Comparison of ENCODE assay signal across 2 cellular contexts in the genomic region with DNA sequence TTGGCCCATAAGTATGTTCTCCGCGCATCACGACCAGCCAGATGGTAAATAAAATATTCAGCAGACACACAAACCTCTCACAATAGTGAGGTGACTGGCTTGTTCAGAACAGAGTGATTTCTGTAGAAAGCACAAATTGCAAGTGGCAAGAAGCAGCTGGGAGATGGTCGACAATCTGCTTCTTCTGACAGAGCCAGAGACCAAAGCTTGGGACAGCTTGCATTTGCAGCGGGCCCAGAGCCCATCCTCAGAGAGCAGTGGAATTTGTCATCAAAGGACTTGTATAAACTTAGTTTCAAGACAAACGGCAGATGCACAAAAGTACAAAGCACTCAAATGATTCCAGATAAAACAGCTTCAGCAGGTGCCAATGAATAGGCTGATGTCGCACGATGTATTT.
TF ChIP-seq lines count a peak whose summit lies in the region.

No MANE protein-coding gene starts in this region.

TF ChIP-seq in GM23338, 12 proteins besides CTCF, POLR2A, EP300 and RAD21 (continues in another document):
- TF ChIP-seq CREB1 (CRISPR knock-in tag; IDR thresholded peaks at IDR 0.05; ENCODE audit: low read depth) (no peak), JUNB (IDR thresholded peaks at IDR 0.05; ENCODE audit: unreplicated experiment) (no peak), NANOG (IDR thresholded peaks at IDR 0.05; ENCODE audit: borderline replicate concordance) (no peak), ZNF114 (CRISPR knock-in tag; IDR thresholded peaks at IDR 0.05) (no peak), POLR2AphosphoS5 (IDR thresholded peaks at IDR 0.05; ENCODE audit: low read depth) (no peak), STAT1 (IDR thresholded peaks at IDR 0.05; ENCODE audit: unreplicated experiment) (no peak), ZNF331 (CRISPR knock-in tag; IDR thresholded peaks at IDR 0.05; ENCODE audit: low read depth) (no peak)
- TF ChIP-seq, protein P1, sequence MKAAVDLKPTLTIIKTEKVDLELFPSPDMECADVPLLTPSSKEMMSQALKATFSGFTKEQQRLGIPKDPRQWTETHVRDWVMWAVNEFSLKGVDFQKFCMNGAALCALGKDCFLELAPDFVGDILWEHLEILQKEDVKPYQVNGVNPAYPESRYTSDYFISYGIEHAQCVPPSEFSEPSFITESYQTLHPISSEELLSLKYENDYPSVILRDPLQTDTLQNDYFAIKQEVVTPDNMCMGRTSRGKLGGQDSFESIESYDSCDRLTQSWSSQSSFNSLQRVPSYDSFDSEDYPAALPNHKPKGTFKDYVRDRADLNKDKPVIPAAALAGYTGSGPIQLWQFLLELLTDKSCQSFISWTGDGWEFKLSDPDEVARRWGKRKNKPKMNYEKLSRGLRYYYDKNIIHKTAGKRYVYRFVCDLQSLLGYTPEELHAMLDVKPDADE (IDR thresholded peaks at IDR 0.05), result no peak
- TF ChIP-seq, protein P2, sequence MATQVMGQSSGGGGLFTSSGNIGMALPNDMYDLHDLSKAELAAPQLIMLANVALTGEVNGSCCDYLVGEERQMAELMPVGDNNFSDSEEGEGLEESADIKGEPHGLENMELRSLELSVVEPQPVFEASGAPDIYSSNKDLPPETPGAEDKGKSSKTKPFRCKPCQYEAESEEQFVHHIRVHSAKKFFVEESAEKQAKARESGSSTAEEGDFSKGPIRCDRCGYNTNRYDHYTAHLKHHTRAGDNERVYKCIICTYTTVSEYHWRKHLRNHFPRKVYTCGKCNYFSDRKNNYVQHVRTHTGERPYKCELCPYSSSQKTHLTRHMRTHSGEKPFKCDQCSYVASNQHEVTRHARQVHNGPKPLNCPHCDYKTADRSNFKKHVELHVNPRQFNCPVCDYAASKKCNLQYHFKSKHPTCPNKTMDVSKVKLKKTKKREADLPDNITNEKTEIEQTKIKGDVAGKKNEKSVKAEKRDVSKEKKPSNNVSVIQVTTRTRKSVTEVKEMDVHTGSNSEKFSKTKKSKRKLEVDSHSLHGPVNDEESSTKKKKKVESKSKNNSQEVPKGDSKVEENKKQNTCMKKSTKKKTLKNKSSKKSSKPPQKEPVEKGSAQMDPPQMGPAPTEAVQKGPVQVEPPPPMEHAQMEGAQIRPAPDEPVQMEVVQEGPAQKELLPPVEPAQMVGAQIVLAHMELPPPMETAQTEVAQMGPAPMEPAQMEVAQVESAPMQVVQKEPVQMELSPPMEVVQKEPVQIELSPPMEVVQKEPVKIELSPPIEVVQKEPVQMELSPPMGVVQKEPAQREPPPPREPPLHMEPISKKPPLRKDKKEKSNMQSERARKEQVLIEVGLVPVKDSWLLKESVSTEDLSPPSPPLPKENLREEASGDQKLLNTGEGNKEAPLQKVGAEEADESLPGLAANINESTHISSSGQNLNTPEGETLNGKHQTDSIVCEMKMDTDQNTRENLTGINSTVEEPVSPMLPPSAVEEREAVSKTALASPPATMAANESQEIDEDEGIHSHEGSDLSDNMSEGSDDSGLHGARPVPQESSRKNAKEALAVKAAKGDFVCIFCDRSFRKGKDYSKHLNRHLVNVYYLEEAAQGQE (IDR thresholded peaks at IDR 0.05; ENCODE audit: unreplicated experiment), result no peak
- TF ChIP-seq, protein P3, sequence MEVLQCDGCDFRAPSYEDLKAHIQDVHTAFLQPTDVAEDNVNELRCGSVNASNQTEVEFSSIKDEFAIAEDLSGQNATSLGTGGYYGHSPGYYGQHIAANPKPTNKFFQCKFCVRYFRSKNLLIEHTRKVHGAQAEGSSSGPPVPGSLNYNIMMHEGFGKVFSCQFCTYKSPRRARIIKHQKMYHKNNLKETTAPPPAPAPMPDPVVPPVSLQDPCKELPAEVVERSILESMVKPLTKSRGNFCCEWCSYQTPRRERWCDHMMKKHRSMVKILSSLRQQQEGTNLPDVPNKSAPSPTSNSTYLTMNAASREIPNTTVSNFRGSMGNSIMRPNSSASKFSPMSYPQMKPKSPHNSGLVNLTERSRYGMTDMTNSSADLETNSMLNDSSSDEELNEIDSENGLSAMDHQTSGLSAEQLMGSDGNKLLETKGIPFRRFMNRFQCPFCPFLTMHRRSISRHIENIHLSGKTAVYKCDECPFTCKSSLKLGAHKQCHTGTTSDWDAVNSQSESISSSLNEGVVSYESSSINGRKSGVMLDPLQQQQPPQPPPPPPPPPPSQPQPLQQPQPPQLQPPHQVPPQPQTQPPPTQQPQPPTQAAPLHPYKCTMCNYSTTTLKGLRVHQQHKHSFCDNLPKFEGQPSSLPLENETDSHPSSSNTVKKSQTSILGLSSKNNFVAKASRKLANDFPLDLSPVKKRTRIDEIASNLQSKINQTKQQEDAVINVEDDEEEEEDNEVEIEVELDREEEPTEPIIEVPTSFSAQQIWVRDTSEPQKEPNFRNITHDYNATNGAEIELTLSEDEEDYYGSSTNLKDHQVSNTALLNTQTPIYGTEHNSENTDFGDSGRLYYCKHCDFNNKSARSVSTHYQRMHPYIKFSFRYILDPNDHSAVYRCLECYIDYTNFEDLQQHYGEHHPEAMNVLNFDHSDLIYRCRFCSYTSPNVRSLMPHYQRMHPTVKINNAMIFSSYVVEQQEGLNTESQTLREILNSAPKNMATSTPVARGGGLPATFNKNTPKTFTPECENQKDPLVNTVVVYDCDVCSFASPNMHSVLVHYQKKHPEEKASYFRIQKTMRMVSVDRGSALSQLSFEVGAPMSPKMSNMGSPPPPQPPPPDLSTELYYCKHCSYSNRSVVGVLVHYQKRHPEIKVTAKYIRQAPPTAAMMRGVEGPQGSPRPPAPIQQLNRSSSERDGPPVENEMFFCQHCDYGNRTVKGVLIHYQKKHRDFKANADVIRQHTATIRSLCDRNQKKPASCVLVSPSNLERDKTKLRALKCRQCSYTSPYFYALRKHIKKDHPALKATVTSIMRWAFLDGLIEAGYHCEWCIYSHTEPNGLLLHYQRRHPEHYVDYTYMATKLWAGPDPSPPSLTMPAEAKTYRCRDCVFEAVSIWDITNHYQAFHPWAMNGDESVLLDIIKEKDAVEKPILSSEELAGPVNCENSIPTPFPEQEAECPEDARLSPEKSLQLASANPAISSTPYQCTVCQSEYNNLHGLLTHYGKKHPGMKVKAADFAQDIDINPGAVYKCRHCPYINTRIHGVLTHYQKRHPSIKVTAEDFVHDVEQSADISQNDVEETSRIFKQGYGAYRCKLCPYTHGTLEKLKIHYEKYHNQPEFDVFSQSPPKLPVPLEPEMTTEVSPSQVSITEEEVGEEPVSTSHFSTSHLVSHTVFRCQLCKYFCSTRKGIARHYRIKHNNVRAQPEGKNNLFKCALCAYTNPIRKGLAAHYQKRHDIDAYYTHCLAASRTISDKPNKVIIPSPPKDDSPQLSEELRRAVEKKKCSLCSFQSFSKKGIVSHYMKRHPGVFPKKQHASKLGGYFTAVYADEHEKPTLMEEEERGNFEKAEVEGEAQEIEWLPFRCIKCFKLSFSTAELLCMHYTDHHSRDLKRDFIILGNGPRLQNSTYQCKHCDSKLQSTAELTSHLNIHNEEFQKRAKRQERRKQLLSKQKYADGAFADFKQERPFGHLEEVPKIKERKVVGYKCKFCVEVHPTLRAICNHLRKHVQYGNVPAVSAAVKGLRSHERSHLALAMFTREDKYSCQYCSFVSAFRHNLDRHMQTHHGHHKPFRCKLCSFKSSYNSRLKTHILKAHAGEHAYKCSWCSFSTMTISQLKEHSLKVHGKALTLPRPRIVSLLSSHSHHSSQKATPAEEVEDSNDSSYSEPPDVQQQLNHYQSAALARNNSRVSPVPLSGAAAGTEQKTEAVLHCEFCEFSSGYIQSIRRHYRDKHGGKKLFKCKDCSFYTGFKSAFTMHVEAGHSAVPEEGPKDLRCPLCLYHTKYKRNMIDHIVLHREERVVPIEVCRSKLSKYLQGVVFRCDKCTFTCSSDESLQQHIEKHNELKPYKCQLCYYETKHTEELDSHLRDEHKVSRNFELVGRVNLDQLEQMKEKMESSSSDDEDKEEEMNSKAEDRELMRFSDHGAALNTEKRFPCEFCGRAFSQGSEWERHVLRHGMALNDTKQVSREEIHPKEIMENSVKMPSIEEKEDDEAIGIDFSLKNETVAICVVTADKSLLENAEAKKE (CRISPR knock-in tag; IDR thresholded peaks at IDR 0.05), result no peak

TF ChIP-seq in H1, 55 proteins besides CTCF, POLR2A, EP300 and RAD21:
- no peak for TF ChIP-seq CREB1 (IDR thresholded peaks at IDR 0.05)
- no peak for TF ChIP-seq TBP (IDR thresholded peaks at IDR 0.05; ENCODE audit: low read depth, low read length)
